Comparison of ENCODE assay signal across 15 cellular contexts in the genomic region with DNA sequence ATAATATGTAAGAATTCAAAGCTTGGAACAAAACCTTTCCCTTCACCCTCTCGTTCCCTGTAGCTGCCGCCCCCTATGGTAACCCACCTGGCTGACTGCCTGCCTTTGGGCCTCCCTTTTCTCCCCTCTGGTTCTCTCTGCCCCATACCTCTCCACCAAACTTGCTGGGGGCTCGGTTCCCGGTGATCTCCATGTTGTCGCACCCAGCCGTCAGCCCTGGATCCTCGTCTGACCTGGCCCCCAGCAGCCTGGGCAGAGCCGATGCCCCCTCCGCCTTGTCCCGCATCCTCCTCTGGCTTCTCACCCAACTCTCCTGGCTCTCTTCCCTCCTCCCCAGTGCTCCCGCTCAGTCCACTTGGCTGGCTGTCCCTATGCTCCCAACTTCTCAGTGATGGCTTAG. TPM values are rescaled to one million over a fixed set of nuclear protein-coding genes. Genes with fewer than 3 reads are reported as not detected.
"Had no signal": no experiment of that assay in that cellular context is flagged by ENCODE, and none has a peak within 500 bp of the region (broad histone marks: within the 10 kb centered on the region; RNA-seq: fewer than 3 reads in every experiment).

No MANE protein-coding gene starts in this region.

- DNase-seq: activated CD4-positive, CD25-positive, alpha-beta regulatory T cell treated with anti-CD3 and anti-CD28 coated beads, Interleukin-2, amount 50 U/mL, for 72 hours; activated naive CD4-positive, alpha-beta T cell treated with anti-CD3 and anti-CD28 coated beads, Interleukin-2, amount 50 U/mL, for 16 hours; esophagus squamous epithelium; hippocampal formation; kidney glomerular epithelial cell; lower lobe of right lung; spleen; stomach had no signal

- H3K27me3 ChIP-seq: cardiac muscle cell had no signal

- H3K4me3 ChIP-seq: cardiac muscle cell, esophagus squamous epithelium, lower lobe of right lung, SK-N-MC, spleen, stomach, thoracic aorta had no signal

- H3K36me3 Mint-ChIP-seq: mesothelial cell of epicardium had no signal

- H3K9me3 ChIP-seq: esophagus squamous epithelium, lower lobe of right lung, spleen, stomach, thoracic aorta had no signal

- H3K9me3 Mint-ChIP-seq: activated T-helper 1 cell treated with anti-CD3 and anti-CD28 coated beads, Interleukin-12 subunit alpha, Interleukin-12 subunit beta, Interleukin-2, Interleukin-4 antibody, amounts not matched to agents 30 ng/mL and 10 ng/mL and 1 ng/mL, durations not matched to agents 14 hours and 24 hours and 36 hours; mesothelial cell of epicardium; neural crest cell had no signal

- H3K36me3 ChIP-seq: cardiac muscle cell, esophagus squamous epithelium, lower lobe of right lung, spleen, stomach, thoracic aorta had no signal

- H3K4me3 Mint-ChIP-seq: activated T-helper 1 cell treated with anti-CD3 and anti-CD28 coated beads, Interleukin-12 subunit alpha, Interleukin-12 subunit beta, Interleukin-2, Interleukin-4 antibody, amounts not matched to agents 30 ng/mL and 10 ng/mL and 1 ng/mL, durations not matched to agents 14 hours and 24 hours and 36 hours; mesothelial cell of epicardium; neural crest cell had no signal

- H3K4me1 Mint-ChIP-seq: mesothelial cell of epicardium had no signal

- H3K27ac Mint-ChIP-seq: activated T-helper 1 cell treated with anti-CD3 and anti-CD28 coated beads, Interleukin-12 subunit alpha, Interleukin-12 subunit beta, Interleukin-2, Interleukin-4 antibody, amounts not matched to agents 30 ng/mL and 10 ng/mL and 1 ng/mL, durations not matched to agents 14 hours and 24 hours and 36 hours; mesothelial cell of epicardium had no signal

- H3K27ac ChIP-seq: cardiac muscle cell, esophagus squamous epithelium, lower lobe of right lung, SK-N-MC, spleen, stomach, thoracic aorta had no signal

- ATAC-seq: lower lobe of right lung, sciatic nerve had no signal

RNA-seq across cellular contexts. Expression of gene CYP46A1, which starts 4.5 kb away (rescaled TPM):
- total RNA-seq: activated T-helper 1 cell treated with anti-CD3 and anti-CD28 coated beads, Interleukin-12 subunit alpha, Interleukin-12 subunit beta, Interleukin-2, Interleukin-4 antibody, amounts not matched to agents 30 ng/mL and 10 ng/mL and 1 ng/mL, durations not matched to agents 14 hours and 24 hours and 36 hours had no signal

RNA-seq across cellular contexts. Expression of gene HHIPL1, which starts 43.7 kb away (rescaled TPM):
- total RNA-seq: activated T-helper 1 cell treated with anti-CD3 and anti-CD28 coated beads, Interleukin-12 subunit alpha, Interleukin-12 subunit beta, Interleukin-2, Interleukin-4 antibody, amounts not matched to agents 30 ng/mL and 10 ng/mL and 1 ng/mL, durations not matched to agents 14 hours and 24 hours and 36 hours had no signal
